ENCODE assay signal across 1 cellular context in genomic region chr3:24640330-24640877, GRCh38.
TF ChIP-seq lines count a peak whose summit lies in the region.

No MANE protein-coding gene starts in this region.

TF ChIP-seq in HepG2, 621 proteins besides CTCF, POLR2A, EP300 and RAD21 (continued from another document and continues in another):
- TF ChIP-seq, protein P1, sequence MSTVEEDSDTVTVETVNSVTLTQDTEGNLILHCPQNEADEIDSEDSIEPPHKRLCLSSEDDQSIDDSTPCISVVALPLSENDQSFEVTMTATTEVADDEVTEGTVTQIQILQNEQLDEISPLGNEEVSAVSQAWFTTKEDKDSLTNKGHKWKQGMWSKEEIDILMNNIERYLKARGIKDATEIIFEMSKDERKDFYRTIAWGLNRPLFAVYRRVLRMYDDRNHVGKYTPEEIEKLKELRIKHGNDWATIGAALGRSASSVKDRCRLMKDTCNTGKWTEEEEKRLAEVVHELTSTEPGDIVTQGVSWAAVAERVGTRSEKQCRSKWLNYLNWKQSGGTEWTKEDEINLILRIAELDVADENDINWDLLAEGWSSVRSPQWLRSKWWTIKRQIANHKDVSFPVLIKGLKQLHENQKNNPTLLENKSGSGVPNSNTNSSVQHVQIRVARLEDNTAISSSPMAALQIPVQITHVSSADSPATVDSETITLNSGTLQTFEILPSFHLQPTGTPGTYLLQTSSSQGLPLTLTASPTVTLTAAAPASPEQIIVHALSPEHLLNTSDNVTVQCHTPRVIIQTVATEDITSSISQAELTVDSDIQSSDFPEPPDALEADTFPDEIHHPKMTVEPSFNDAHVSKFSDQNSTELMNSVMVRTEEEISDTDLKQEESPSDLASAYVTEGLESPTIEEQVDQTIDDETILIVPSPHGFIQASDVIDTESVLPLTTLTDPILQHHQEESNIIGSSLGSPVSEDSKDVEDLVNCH (CRISPR knock-in tag; IDR thresholded peaks at IDR 0.05): no peak
- TF ChIP-seq NRL (CRISPR knock-in tag; IDR thresholded peaks at IDR 0.05; ENCODE audit: borderline replicate concordance) (no peak), STAG1 (CRISPR knock-in tag; IDR thresholded peaks at IDR 0.05) (peak; percentile 91), ZNF616 (CRISPR knock-in tag; IDR thresholded peaks at IDR 0.05; ENCODE audit: low read depth) (no peak), BHLHE40 (IDR thresholded peaks at IDR 0.05; ENCODE audit: low read length) (no peak), RERE (CRISPR knock-in tag; IDR thresholded peaks at IDR 0.05; ENCODE audit: low read depth) (no peak), HOMEZ (CRISPR knock-in tag; IDR thresholded peaks at IDR 0.05; ENCODE audit: low read depth) (no peak), TEAD3 (CRISPR knock-in tag; optimal IDR thresholded peaks at IDR 0.05; ENCODE audit: borderline replicate concordance) (peak; percentile 73), PLSCR1 (CRISPR knock-in tag; IDR thresholded peaks at IDR 0.05; ENCODE audit: borderline replicate concordance) (no peak), ZBTB44 (CRISPR knock-in tag; IDR thresholded peaks at IDR 0.05) (no peak), NFKBIZ (CRISPR knock-in tag; IDR thresholded peaks at IDR 0.05) (no peak), ZNF207 (IDR thresholded peaks at IDR 0.05; ENCODE audit: borderline replicate concordance) (no peak), ZNF746 (CRISPR knock-in tag; IDR thresholded peaks at IDR 0.05) (no peak), MEIS1 (CRISPR knock-in tag; IDR thresholded peaks at IDR 0.05; ENCODE audit: borderline replicate concordance) (no peak), FOXC1 (CRISPR knock-in tag; IDR thresholded peaks at IDR 0.05; ENCODE audit: borderline replicate concordance) (no peak)
- TF ChIP-seq, protein P2, sequence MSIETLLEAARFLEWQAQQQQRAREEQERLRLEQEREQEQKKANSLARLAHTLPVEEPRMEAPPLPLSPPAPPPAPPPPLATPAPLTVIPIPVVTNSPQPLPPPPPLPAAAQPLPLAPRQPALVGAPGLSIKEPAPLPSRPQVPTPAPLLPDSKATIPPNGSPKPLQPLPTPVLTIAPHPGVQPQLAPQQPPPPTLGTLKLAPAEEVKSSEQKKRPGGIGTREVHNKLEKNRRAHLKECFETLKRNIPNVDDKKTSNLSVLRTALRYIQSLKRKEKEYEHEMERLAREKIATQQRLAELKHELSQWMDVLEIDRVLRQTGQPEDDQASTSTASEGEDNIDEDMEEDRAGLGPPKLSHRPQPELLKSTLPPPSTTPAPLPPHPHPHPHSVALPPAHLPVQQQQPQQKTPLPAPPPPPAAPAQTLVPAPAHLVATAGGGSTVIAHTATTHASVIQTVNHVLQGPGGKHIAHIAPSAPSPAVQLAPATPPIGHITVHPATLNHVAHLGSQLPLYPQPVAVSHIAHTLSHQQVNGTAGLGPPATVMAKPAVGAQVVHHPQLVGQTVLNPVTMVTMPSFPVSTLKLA (IDR thresholded peaks at IDR 0.05): no peak
- TF ChIP-seq, protein P3, sequence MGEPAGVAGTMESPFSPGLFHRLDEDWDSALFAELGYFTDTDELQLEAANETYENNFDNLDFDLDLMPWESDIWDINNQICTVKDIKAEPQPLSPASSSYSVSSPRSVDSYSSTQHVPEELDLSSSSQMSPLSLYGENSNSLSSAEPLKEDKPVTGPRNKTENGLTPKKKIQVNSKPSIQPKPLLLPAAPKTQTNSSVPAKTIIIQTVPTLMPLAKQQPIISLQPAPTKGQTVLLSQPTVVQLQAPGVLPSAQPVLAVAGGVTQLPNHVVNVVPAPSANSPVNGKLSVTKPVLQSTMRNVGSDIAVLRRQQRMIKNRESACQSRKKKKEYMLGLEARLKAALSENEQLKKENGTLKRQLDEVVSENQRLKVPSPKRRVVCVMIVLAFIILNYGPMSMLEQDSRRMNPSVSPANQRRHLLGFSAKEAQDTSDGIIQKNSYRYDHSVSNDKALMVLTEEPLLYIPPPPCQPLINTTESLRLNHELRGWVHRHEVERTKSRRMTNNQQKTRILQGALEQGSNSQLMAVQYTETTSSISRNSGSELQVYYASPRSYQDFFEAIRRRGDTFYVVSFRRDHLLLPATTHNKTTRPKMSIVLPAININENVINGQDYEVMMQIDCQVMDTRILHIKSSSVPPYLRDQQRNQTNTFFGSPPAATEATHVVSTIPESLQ (CRISPR knock-in tag; conservative IDR thresholded peaks at IDR 0.05): no peak
- TF ChIP-seq, protein P4, sequence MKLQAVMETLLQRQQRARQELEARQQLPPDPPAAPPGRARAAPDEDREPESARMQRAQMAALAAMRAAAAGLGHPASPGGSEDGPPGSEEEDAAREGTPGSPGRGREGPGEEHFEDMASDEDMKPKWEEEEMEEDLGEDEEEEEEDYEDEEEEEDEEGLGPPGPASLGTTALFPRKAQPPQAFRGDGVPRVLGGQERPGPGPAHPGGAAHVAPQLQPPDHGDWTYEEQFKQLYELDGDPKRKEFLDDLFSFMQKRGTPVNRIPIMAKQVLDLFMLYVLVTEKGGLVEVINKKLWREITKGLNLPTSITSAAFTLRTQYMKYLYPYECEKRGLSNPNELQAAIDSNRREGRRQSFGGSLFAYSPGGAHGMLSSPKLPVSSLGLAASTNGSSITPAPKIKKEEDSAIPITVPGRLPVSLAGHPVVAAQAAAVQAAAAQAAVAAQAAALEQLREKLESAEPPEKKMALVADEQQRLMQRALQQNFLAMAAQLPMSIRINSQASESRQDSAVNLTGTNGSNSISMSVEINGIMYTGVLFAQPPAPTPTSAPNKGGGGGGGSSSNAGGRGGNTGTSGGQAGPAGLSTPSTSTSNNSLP (IDR thresholded peaks at IDR 0.05; ENCODE audit: low read depth, low read length): no peak
- TF ChIP-seq, protein P5, sequence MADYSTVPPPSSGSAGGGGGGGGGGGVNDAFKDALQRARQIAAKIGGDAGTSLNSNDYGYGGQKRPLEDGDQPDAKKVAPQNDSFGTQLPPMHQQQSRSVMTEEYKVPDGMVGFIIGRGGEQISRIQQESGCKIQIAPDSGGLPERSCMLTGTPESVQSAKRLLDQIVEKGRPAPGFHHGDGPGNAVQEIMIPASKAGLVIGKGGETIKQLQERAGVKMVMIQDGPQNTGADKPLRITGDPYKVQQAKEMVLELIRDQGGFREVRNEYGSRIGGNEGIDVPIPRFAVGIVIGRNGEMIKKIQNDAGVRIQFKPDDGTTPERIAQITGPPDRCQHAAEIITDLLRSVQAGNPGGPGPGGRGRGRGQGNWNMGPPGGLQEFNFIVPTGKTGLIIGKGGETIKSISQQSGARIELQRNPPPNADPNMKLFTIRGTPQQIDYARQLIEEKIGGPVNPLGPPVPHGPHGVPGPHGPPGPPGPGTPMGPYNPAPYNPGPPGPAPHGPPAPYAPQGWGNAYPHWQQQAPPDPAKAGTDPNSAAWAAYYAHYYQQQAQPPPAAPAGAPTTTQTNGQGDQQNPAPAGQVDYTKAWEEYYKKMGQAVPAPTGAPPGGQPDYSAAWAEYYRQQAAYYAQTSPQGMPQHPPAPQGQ (CRISPR knock-in tag; IDR thresholded peaks at IDR 0.05; ENCODE audit: borderline replicate concordance): no peak
- TF ChIP-seq, protein P6, sequence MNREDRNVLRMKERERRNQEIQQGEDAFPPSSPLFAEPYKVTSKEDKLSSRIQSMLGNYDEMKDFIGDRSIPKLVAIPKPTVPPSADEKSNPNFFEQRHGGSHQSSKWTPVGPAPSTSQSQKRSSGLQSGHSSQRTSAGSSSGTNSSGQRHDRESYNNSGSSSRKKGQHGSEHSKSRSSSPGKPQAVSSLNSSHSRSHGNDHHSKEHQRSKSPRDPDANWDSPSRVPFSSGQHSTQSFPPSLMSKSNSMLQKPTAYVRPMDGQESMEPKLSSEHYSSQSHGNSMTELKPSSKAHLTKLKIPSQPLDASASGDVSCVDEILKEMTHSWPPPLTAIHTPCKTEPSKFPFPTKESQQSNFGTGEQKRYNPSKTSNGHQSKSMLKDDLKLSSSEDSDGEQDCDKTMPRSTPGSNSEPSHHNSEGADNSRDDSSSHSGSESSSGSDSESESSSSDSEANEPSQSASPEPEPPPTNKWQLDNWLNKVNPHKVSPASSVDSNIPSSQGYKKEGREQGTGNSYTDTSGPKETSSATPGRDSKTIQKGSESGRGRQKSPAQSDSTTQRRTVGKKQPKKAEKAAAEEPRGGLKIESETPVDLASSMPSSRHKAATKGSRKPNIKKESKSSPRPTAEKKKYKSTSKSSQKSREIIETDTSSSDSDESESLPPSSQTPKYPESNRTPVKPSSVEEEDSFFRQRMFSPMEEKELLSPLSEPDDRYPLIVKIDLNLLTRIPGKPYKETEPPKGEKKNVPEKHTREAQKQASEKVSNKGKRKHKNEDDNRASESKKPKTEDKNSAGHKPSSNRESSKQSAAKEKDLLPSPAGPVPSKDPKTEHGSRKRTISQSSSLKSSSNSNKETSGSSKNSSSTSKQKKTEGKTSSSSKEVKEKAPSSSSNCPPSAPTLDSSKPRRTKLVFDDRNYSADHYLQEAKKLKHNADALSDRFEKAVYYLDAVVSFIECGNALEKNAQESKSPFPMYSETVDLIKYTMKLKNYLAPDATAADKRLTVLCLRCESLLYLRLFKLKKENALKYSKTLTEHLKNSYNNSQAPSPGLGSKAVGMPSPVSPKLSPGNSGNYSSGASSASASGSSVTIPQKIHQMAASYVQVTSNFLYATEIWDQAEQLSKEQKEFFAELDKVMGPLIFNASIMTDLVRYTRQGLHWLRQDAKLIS (CRISPR knock-in tag; IDR thresholded peaks at IDR 0.05): no peak
